ENCODE assay signal across 20 cellular contexts in the genomic region with DNA sequence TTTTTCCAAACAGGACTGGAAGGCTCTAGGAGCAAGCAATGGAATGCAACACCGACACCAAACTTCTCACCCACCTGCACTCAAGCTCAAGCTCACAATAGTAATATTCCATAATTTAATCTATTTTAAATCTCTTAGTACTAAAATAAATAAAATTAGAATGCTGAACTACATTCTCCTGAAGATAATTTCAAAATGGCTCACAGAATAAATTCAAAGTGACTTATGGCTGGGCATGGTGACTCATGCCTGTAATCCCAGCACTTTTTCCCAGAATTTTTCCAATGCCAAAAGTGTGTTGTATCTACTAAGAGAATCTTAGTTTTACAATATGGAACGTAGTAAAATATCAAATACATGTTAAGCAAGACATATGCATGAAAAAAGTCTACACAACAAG.
"Had no signal": no experiment of that assay in that cellular context is flagged by ENCODE, and none has a peak within 500 bp of the region (broad histone marks: within the 10 kb centered on the region; RNA-seq: fewer than 3 reads in every experiment).

No MANE protein-coding gene starts in this region.

- H3K4me1 ChIP-seq: SJSA1 had no signal

- H3K9me3 Mint-ChIP-seq: activated CD4-positive, alpha-beta memory T cell treated with anti-CD3 and anti-CD28 coated beads, Interleukin-2, amount 10 ng/mL, durations not matched to agents 7 days and 5 days; activated naive CD4-positive, alpha-beta T cell treated with anti-CD3 and anti-CD28 coated beads, Interleukin-2, amount 50 U/mL, for 24 hours had no signal

- H3K4me3 Mint-ChIP-seq: activated CD4-positive, alpha-beta memory T cell treated with anti-CD3 and anti-CD28 coated beads, Interleukin-2, amount 10 ng/mL, durations not matched to agents 7 days and 5 days; activated naive CD4-positive, alpha-beta T cell treated with anti-CD3 and anti-CD28 coated beads, Interleukin-2, amount 50 U/mL, for 24 hours had no signal

- H3K27me3 ChIP-seq: breast epithelium, SJSA1 had no signal

- H3K4me2 ChIP-seq: KMS-11 had no signal

- H3K27me3 Mint-ChIP-seq: activated CD4-positive, alpha-beta memory T cell treated with anti-CD3 and anti-CD28 coated beads, Interleukin-2, amount 10 ng/mL, durations not matched to agents 7 days and 5 days; activated naive CD4-positive, alpha-beta T cell treated with anti-CD3 and anti-CD28 coated beads, Interleukin-2, amount 50 U/mL, for 24 hours had no signal

- H3K36me3 ChIP-seq: breast epithelium, SJSA1 had no signal

- H3K9ac ChIP-seq: KMS-11 had no signal

- DNase-seq: activated CD4-positive, alpha-beta memory T cell treated with anti-CD3 and anti-CD28 coated beads, Interleukin-2, amount 10 ng/mL, durations not matched to agents 7 days and 5 days; activated CD4-positive, alpha-beta T cell treated with anti-CD3 and anti-CD28 coated beads, Interleukin-2, amount 50 U/mL, for 1 hour; activated CD4-positive, CD25-positive, alpha-beta regulatory T cell; activated effector memory CD4-positive, alpha-beta T cell treated with Interleukin-2 at 50 U/mL for 16 hours; activated naive CD4-positive, alpha-beta T cell; aorta; central memory CD4-positive, alpha-beta T cell; NCI-H1105 treated with DMSO at 0.1 percent for 48 hours; NCI-H1436 treated with DMSO at 0.1 percent for 48 hours; NCI-H187; NCI-H2081; NCI-H510A treated with DMSO at 0.1 percent for 48 hours; NCI-H69; PC-3; SHP77 had no signal

- H3K4me3 ChIP-seq: breast epithelium, SJSA1 had no signal

- H3K9me3 ChIP-seq: breast epithelium, SJSA1 had no signal

- ATAC-seq: PC-3 had no signal

- H3K27ac ChIP-seq: breast epithelium, KMS-11, SJSA1, VCaP had no signal

- H3K27ac Mint-ChIP-seq: activated CD4-positive, alpha-beta memory T cell treated with anti-CD3 and anti-CD28 coated beads, Interleukin-2, amount 10 ng/mL, durations not matched to agents 7 days and 5 days had no signal
